ENCODE assay signal across 8 cellular contexts in the genomic region with DNA sequence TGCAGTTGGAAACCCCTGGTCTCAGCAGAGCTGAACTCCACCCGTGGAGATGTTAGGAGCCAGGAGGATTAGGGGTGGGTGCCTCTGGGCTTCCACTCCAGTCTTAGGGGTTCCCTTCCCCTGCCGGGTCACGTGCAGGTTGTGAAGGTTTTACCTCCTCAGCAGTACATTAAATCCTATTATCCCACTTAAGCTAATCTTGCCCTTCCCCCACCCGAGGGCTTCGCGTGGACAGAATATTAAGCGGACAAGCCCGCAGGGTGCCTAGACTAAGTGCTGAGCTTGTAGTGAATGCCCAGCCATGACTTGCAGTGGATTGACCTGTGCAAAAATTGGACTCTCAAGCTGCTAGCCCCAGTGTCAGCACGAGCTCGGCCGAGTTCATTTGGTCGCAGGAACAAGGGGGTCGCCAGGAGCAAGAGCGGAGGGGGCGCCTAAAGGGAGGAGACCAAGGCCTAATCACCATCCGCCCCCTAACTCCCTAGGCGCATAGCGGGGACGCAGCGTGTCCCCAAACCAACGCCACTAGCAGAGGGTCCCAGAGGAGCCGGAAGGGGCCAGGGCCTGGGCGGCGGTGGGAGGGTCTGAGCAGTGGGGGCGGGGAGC. TPM values are rescaled to one million over a fixed set of nuclear protein-coding genes. Genes with fewer than 3 reads are reported as not detected.
DNase-seq lines count a peak whose midpoint lies in the region; ATAC-seq, FAIRE-seq and TF ChIP-seq lines count a peak whose summit lies in the region.

No MANE protein-coding gene starts in this region.

- H3K36me3 ChIP-seq in ES-I3 (ENCODE audit: insufficient read depth, low read length): no peaks in the 10 kb centered on the region
- peaks cover 6 to 23% of the 10 kb centered on the region in 2 experiments for H3K36me3 ChIP-seq in keratinocyte (ENCODE audit: control insufficient read depth in 2 of 2, extremely low read depth in 1 of 2, insufficient read depth in 2 of 2, low read length in 2 of 2)
- H3K36me3 ChIP-seq in subcutaneous abdominal adipose tissue (ENCODE audit: control insufficient read depth in 5 of 5, insufficient read depth in 5 of 5, low read length in 5 of 5): no peaks in the 10 kb centered on the region

- H3K4me1 ChIP-seq in ES-I3 (ENCODE audit: insufficient read depth, low read length) (peaks cover 3% of the 10 kb centered on the region; the same call in 1 of the 2 replicates), keratinocyte (ENCODE audit: control insufficient read depth, extremely low read depth, insufficient read depth, low read length) (peaks cover 40% of the 10 kb centered on the region), subcutaneous abdominal adipose tissue (ENCODE audit: control insufficient read depth in 5 of 5, insufficient read depth in 5 of 5, low read length in 5 of 5) (peaks cover 0 to 25% (median 20%) of the 10 kb centered on the region in 5 donors)

- H3K9me3 ChIP-seq in ES-I3 (ENCODE audit: control insufficient read depth, insufficient read depth, low read length) (no peaks in the 10 kb centered on the region), keratinocyte (ENCODE audit: control insufficient read depth, low read depth, low read length) (no peaks in the 10 kb centered on the region), subcutaneous abdominal adipose tissue (ENCODE audit: control insufficient read depth in 5 of 5, low read length in 5 of 5) (no peaks in the 10 kb centered on the region)

- peaks cover 8% of the 10 kb centered on the region for H3K9me1 ChIP-seq in keratinocyte (ENCODE audit: control insufficient read depth, extremely low read depth, insufficient read depth, low read length)

- TF ChIP-seq CTCF in keratinocyte (optimal IDR thresholded peaks at IDR 0.05 in 1 of 3, IDR thresholded peaks at IDR 0.05 in 1 of 3, conservative IDR thresholded peaks at IDR 0.05 in 1 of 3; ENCODE audit: extremely low read depth in 1 of 3, insufficient read depth in 2 of 3, low read length in 3 of 3): no peak

- peaks cover 56% of the 10 kb centered on the region for H3K79me2 ChIP-seq in keratinocyte (ENCODE audit: control insufficient read depth, insufficient read depth, low read length)

- H2AFZ ChIP-seq in keratinocyte (ENCODE audit: control insufficient read depth, low read length): no peak overlapping the region

- H4K20me1 ChIP-seq in keratinocyte (ENCODE audit: control insufficient read depth, extremely low read depth, insufficient read depth, low read length): peaks cover 3% of the 10 kb centered on the region

- H3K36me3 Mint-ChIP-seq in activated naive CD8-positive, alpha-beta T cell treated with anti-CD3 and anti-CD28 coated beads for 36 hours: no peaks in the 10 kb centered on the region

- H3K27ac ChIP-seq in keratinocyte (ENCODE audit: control insufficient read depth, insufficient read depth, low read length) (peak overlapping the region; percentile 67), subcutaneous abdominal adipose tissue (ENCODE audit: low read depth, low read length) (no peak overlapping the region)

- peak; percentile 29 for ATAC-seq in HG02943 (IDR thresholded peaks at IDR 0.05; ENCODE audit: low read depth, unreplicated experiment)

- peak overlapping the region; percentile 94 for H3K4me2 ChIP-seq in keratinocyte (ENCODE audit: control insufficient read depth, extremely low read depth, insufficient read depth, low read depth, low read length)

- DNase-seq in activated naive CD8-positive, alpha-beta T cell treated with anti-CD3 and anti-CD28 coated beads for 36 hours: peak; percentile 20
- DNase-seq in keratinocyte (ENCODE audit: low read depth, low spot score): no peak
- no peak for DNase-seq in NCI-H146 treated with DMSO at 0.1 percent for 48 hours (lab: John Stamatoyannopoulos, UW; ENCODE audit: unreplicated experiment)
- no peak for DNase-seq in NCI-H510A treated with DMSO at 0.1 percent for 48 hours (lab: John Stamatoyannopoulos, UW)
- DNase-seq in NCI-H1930 (lab: John Stamatoyannopoulos, UW): no peak

- H3K27ac Mint-ChIP-seq in activated naive CD8-positive, alpha-beta T cell treated with anti-CD3 and anti-CD28 coated beads for 36 hours: peak overlapping the region; percentile 69

- H3K4me3 Mint-ChIP-seq in activated naive CD8-positive, alpha-beta T cell treated with anti-CD3 and anti-CD28 coated beads for 36 hours: peak overlapping the region; percentile 84

- dilution Hi-C loops in keratinocyte (cut with MboI; ENCODE audit: extremely low pct_ligation_motif_present, low sequenced_read_pairs): no loop called here

- H3K4me1 Mint-ChIP-seq in activated naive CD8-positive, alpha-beta T cell treated with anti-CD3 and anti-CD28 coated beads for 36 hours: peaks cover 13% of the 10 kb centered on the region

- FAIRE-seq in keratinocyte (lab: Jason Lieb, UNC): no peak

- no peaks in the 10 kb centered on the region for H3K9me3 Mint-ChIP-seq in activated naive CD8-positive, alpha-beta T cell treated with anti-CD3 and anti-CD28 coated beads for 36 hours

- H3K27me3 ChIP-seq in keratinocyte (ENCODE audit: control insufficient read depth, extremely low read depth, insufficient read depth, low read length) (no peaks in the 10 kb centered on the region), subcutaneous abdominal adipose tissue (ENCODE audit: control insufficient read depth in 5 of 5, insufficient read depth in 4 of 5, low read length in 5 of 5) (peaks cover 0 to 7% (median 0%) of the 10 kb centered on the region in 5 donors)

- peak overlapping the region; percentile 81 to 99 (median 82) for H3K4me3 ChIP-seq in keratinocyte (ENCODE audit: control insufficient read depth in 2 of 3, extremely low read depth in 1 of 3, insufficient read depth in 2 of 3, low read depth in 1 of 3, low read length in 3 of 3)
- peak overlapping the region; percentile 70 to 82 (median 76) for H3K4me3 ChIP-seq in subcutaneous abdominal adipose tissue (ENCODE audit: low read depth in 1 of 5, low read length in 5 of 5)

- no peaks in the 10 kb centered on the region for H3K27me3 Mint-ChIP-seq in activated naive CD8-positive, alpha-beta T cell treated with anti-CD3 and anti-CD28 coated beads for 36 hours

- peak overlapping the region; percentile 73 for H3K9ac ChIP-seq in ES-I3 (ENCODE audit: low read depth, low read length)
- peak overlapping the region; percentile 80 for H3K9ac ChIP-seq in keratinocyte (ENCODE audit: control insufficient read depth, extremely low read depth, insufficient read depth, low read length)
- H3K9ac ChIP-seq in subcutaneous abdominal adipose tissue (ENCODE audit: low read length in 5 of 5): peak overlapping the region in 4 of 5 donors; percentile 62 to 76 (median 72)

RNA-seq across cellular contexts. Expression of a gene that starts 0.5 kb away (rescaled TPM):
- total RNA-seq in activated naive CD8-positive, alpha-beta T cell treated with anti-CD3 and anti-CD28 coated beads for 36 hours: 1 to 10 TPM; 3.0 to 4.1 TPM
- 58.7 to 95.1 TPM (median 72.7 TPM) in 3 replicates for polyA plus RNA-seq in keratinocyte
- 14.0 TPM for polyA plus RNA-seq in keratinocyte (2011; ENCODE audit: low read depth)
- 21.2 and 40.8 TPM in 2 replicates for polyA plus RNA-seq in keratinocyte (2011; cell fraction: cytosol; rRNA removed)
- 116 and 175 TPM in 2 replicates for polyA plus RNA-seq in keratinocyte (2011; cell fraction: nucleus; rRNA removed)
- 41.9 and 85.6 TPM in 2 replicates for polyA plus RNA-seq in keratinocyte (2012; ENCODE audit: low replicate concordance)
- polyA minus RNA-seq in keratinocyte: 129 to 210 TPM (median 133 TPM) in 3 replicates
- polyA minus RNA-seq in keratinocyte (2011; cell fraction: cytosol; rRNA and poly(A)+ RNA removed): 184 TPM
- 289 and 325 TPM in 2 replicates for polyA minus RNA-seq in keratinocyte (2011; cell fraction: nucleus; rRNA and poly(A)+ RNA removed)

RNA-seq across cellular contexts. Expression of a gene that starts 33.1 kb away (rescaled TPM):
- total RNA-seq in activated naive CD8-positive, alpha-beta T cell treated with anti-CD3 and anti-CD28 coated beads for 36 hours: 100 to 1,000 TPM; 181 to 190 TPM
- 70.9 to 83.0 TPM (median 80.6 TPM) in 3 replicates for polyA plus RNA-seq in keratinocyte
- 33.8 TPM for polyA plus RNA-seq in keratinocyte (2011; ENCODE audit: low read depth)
- polyA plus RNA-seq in keratinocyte (2011; cell fraction: cytosol; rRNA removed): 51.8 and 74.3 TPM in 2 replicates
- 46.8 and 61.8 TPM in 2 replicates for polyA plus RNA-seq in keratinocyte (2011; cell fraction: nucleus; rRNA removed)
- 54.8 and 97.3 TPM in 2 replicates for polyA plus RNA-seq in keratinocyte (2012; ENCODE audit: low replicate concordance)
- 35.8 to 66.9 TPM (median 47.6 TPM) in 3 replicates for polyA minus RNA-seq in keratinocyte
- 38.2 TPM for polyA minus RNA-seq in keratinocyte (2011; cell fraction: cytosol; rRNA and poly(A)+ RNA removed)
- polyA minus RNA-seq in keratinocyte (2011; cell fraction: nucleus; rRNA and poly(A)+ RNA removed): 8.5 and 8.9 TPM in 2 replicates

RNA-seq across cellular contexts. Expression of a gene that starts 33.4 kb away (rescaled TPM):
- total RNA-seq in activated naive CD8-positive, alpha-beta T cell treated with anti-CD3 and anti-CD28 coated beads for 36 hours: 10 to 100 TPM in 1 of 2 experiments, 1 to 10 TPM in 1; 8.3 to 11.8 TPM
- 0.92 to 2.7 TPM (median 1.0 TPM) in 3 replicates for polyA plus RNA-seq in keratinocyte
- polyA plus RNA-seq in keratinocyte (2011; ENCODE audit: low read depth): not detected
- 0.90 and 1.2 TPM in 2 replicates for polyA plus RNA-seq in keratinocyte (2011; cell fraction: cytosol; rRNA removed)
- polyA plus RNA-seq in keratinocyte (2011; cell fraction: nucleus; rRNA removed): 3.4 TPM in 2 replicates
- 0.28 and 1.9 TPM in 2 replicates for polyA plus RNA-seq in keratinocyte (2012; ENCODE audit: low replicate concordance)
- polyA minus RNA-seq in keratinocyte: 3.2 to 10.8 TPM (median 4.1 TPM) in 3 replicates
- polyA minus RNA-seq in keratinocyte (2011; cell fraction: cytosol; rRNA and poly(A)+ RNA removed): 3.8 TPM
- 4.0 and 4.6 TPM in 2 replicates for polyA minus RNA-seq in keratinocyte (2011; cell fraction: nucleus; rRNA and poly(A)+ RNA removed)

RNA-seq across cellular contexts. Expression of a gene that starts 48.7 kb away (rescaled TPM):
- under 1 TPM; 0.41 to 0.54 TPM for total RNA-seq in activated naive CD8-positive, alpha-beta T cell treated with anti-CD3 and anti-CD28 coated beads for 36 hours
- 0.05 to 0.09 TPM (median 0.07 TPM) in 3 replicates for polyA plus RNA-seq in keratinocyte
- not detected for polyA plus RNA-seq in keratinocyte (2011; ENCODE audit: low read depth)
- 0.05 and 0.10 TPM in 2 replicates for polyA plus RNA-seq in keratinocyte (2011; cell fraction: cytosol; rRNA removed)
- polyA plus RNA-seq in keratinocyte (2011; cell fraction: nucleus; rRNA removed): 0.07 and 0.22 TPM in 2 replicates
- polyA plus RNA-seq in keratinocyte (2012; ENCODE audit: low replicate concordance): not detected in 2 replicates
- 0.22 TPM in 1 of 3 replicates, not detected in the others for polyA minus RNA-seq in keratinocyte
- not detected for polyA minus RNA-seq in keratinocyte (2011; cell fraction: cytosol; rRNA and poly(A)+ RNA removed)
- polyA minus RNA-seq in keratinocyte (2011; cell fraction: nucleus; rRNA and poly(A)+ RNA removed): not detected in 2 replicates
